ENCODE assay signal across 16 cellular contexts in the genomic region with DNA sequence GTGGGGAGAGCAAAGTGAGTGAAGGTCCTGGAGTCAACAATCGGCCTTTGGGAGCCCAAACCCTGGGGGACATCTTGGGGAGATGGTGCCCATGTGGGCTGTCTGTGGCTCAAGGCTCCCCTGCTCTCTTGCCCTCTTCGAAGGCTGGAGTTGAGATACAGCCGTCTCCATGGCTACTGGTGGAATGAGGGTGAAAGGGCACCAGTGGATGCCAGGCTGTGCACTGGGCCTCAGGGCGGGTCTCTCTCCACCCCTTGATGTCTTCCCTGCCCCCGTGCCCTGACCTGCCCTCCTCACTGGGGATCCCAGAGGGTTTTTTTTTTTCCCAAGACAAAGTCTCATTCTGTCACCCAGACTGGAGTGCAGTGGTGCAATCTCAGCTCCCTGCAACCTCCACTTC. TPM values are rescaled to one million over a fixed set of nuclear protein-coding genes. Genes with fewer than 3 reads are reported as not detected.
A peak's percentile ranks its signal among the peaks of the same experiment; 100 is the strongest.
DNase-seq lines count a peak whose midpoint lies in the region; ATAC-seq and TF ChIP-seq lines count a peak whose summit lies in the region.
"Had no signal": no experiment of that assay in that cellular context is flagged by ENCODE, and none has a peak within 500 bp of the region (broad histone marks: within the 10 kb centered on the region; RNA-seq: fewer than 3 reads in every experiment).

No MANE protein-coding gene starts in this region.

- no peak overlapping the region for H3K27ac ChIP-seq in CD4-positive, alpha-beta T cell (ENCODE audit: low read depth, low read length)
- H3K27ac ChIP-seq in hepatocyte: peak overlapping the region; percentile 95
- H3K27ac ChIP-seq: adrenal gland, KMS-11, pancreas, testis had no signal

- no peak for TF ChIP-seq CTCF in CD4-positive, alpha-beta T cell (IDR thresholded peaks at IDR 0.05)
- TF ChIP-seq CTCF in hepatocyte (IDR thresholded peaks at IDR 0.05; ENCODE audit: poor library complexity) (no peak), osteocyte (IDR thresholded peaks at IDR 0.05) (no peak)

- intact Hi-C loops in CD4-positive, alpha-beta T cell (cut with DNase I, micrococcal nuclease): loop anchor here in 1 of 2 experiments (10.0 kb wide), 2 partner anchors 197 to 807 kb away; partner anchors contain the start of gene ZNF839

- H3K27me3 ChIP-seq in CD4-positive, alpha-beta T cell (ENCODE audit: control insufficient read depth, insufficient read depth, low read length): no peaks in the 10 kb centered on the region
- H3K27me3 ChIP-seq in hepatocyte: no peaks in the 10 kb centered on the region
- H3K27me3 ChIP-seq: adrenal gland, pancreas, testis had no signal

- H3K27me3 Mint-ChIP-seq in CD4-positive, alpha-beta T cell: peaks cover 4% of the 10 kb centered on the region
- H3K27me3 Mint-ChIP-seq in osteocyte (ENCODE audit: unreplicated experiment): no peaks in the 10 kb centered on the region

- DNase-seq in CD4-positive, alpha-beta T cell: no peak
- DNase-seq in HT-29 (ENCODE audit: low spot score): peak; percentile 46
- no peak for DNase-seq in hepatocyte (ENCODE audit: low spot score)
- no peak for DNase-seq in osteocyte (ENCODE audit: extremely low spot score, unreplicated experiment)
- no peak for DNase-seq in NCI-H748 (lab: John Stamatoyannopoulos, UW; ENCODE audit: unreplicated experiment)
- no peak for DNase-seq in activated CD8-positive, alpha-beta memory T cell treated with anti-CD3 and anti-CD28 coated beads for 24 hours
- DNase-seq: activated T-cell treated with anti-CD3 and anti-CD28 coated beads, Interleukin-2, amount 50 U/mL, for 4 hours; central memory CD4-positive, alpha-beta T cell; DND-41; mesendoderm; NCI-H1092 had no signal

- POLR2A ChIA-PET in CD4-positive, alpha-beta T cell (lab: Charles Lee): interaction anchor here (0.6 kb wide), 1 partner anchor 24 kb away, joined by 3 read pairs; no protein-coding TSS in a partner anchor

- H3K4me1 Mint-ChIP-seq in CD4-positive, alpha-beta T cell (ENCODE audit: low read depth): peaks cover 22% of the 10 kb centered on the region
- H3K4me1 Mint-ChIP-seq in osteocyte (ENCODE audit: unreplicated experiment): peaks cover 11% of the 10 kb centered on the region

- no peak overlapping the region for H3K4me3 ChIP-seq in hepatocyte
- H3K4me3 ChIP-seq: adrenal gland, pancreas, testis had no signal

- peak overlapping the region; percentile 99 for H3K4me2 ChIP-seq in hepatocyte

- no peak overlapping the region for H2AFZ ChIP-seq in hepatocyte

- ATAC-seq in CD4-positive, alpha-beta T cell (ENCODE audit: poor library complexity): no peak
- no peak for ATAC-seq in GM19467 (IDR thresholded peaks at IDR 0.05; ENCODE audit: unreplicated experiment)
- ATAC-seq: activated T-cell treated with anti-CD3 and anti-CD28 coated beads, Interleukin-2, amount 50 U/mL, for 4 hours had no signal

- H3K79me2 ChIP-seq in hepatocyte: no peaks in the 10 kb centered on the region

- peaks cover 22% of the 10 kb centered on the region for H3K4me1 ChIP-seq in hepatocyte (ENCODE audit: insufficient read depth)

- H3K36me3 Mint-ChIP-seq in CD4-positive, alpha-beta T cell (ENCODE audit: low read depth): no peaks in the 10 kb centered on the region
- no peaks in the 10 kb centered on the region for H3K36me3 Mint-ChIP-seq in osteocyte (ENCODE audit: unreplicated experiment)

- no peaks in the 10 kb centered on the region for H3K9me3 ChIP-seq in CD4-positive, alpha-beta T cell (ENCODE audit: control insufficient read depth, low read length)
- H3K9me3 ChIP-seq in hepatocyte (ENCODE audit: low read depth): no peaks in the 10 kb centered on the region
- H3K9me3 ChIP-seq: adrenal gland, pancreas, testis had no signal

- H3K27ac Mint-ChIP-seq in CD4-positive, alpha-beta T cell: peak overlapping the region; percentile 27
- no peak overlapping the region for H3K27ac Mint-ChIP-seq in osteocyte (ENCODE audit: unreplicated experiment)

- H4K20me1 ChIP-seq in hepatocyte (ENCODE audit: insufficient read depth, poor library complexity, severe bottlenecking): no peaks in the 10 kb centered on the region

- H3K36me3 ChIP-seq in hepatocyte (replicated peaks; ENCODE audit: insufficient read depth, low read depth): no peaks in the 10 kb centered on the region
- H3K36me3 ChIP-seq: adrenal gland, pancreas had no signal

- CTCF ChIA-PET in CD4-positive, alpha-beta T cell (lab: Charles Lee): no interaction called here

- WGBS in hepatocyte (ENCODE audit: low lambda C conversion rate, missing lambda C conversion rate): 88% methylated on average over 5 of the region's 5 CpGs

- H3K9me2 ChIP-seq in hepatocyte (replicated peaks; ENCODE audit: insufficient read depth): no peaks in the 10 kb centered on the region

- H3K4me3 Mint-ChIP-seq in CD4-positive, alpha-beta T cell: peak overlapping the region; percentile 51
- peak overlapping the region; percentile 32 for H3K4me3 Mint-ChIP-seq in osteocyte (ENCODE audit: unreplicated experiment)

- H3K9me3 Mint-ChIP-seq in CD4-positive, alpha-beta T cell: peaks cover 2% of the 10 kb centered on the region
- no peaks in the 10 kb centered on the region for H3K9me3 Mint-ChIP-seq in osteocyte (ENCODE audit: unreplicated experiment)
- H3K9me3 Mint-ChIP-seq: activated T-cell treated with anti-CD3 and anti-CD28 coated beads, Interleukin-2, amount 50 U/mL, for 4 hours had no signal

RNA-seq across cellular contexts. Expression of gene ANKRD9, which starts 2.0 kb away (rescaled TPM):
- total RNA-seq in CD4-positive, alpha-beta T cell: 1 to 10 TPM; 4.4 to 5.5 TPM
- total RNA-seq in HT-29 (2014; rRNA removed; shearing (Covaris generic)): 40.8 and 44.0 TPM in 2 replicates
- total RNA-seq in hepatocyte: 43.8 and 46.5 TPM in 2 replicates
- 88.1 and 90.7 TPM in 2 replicates for polyA plus RNA-seq in hepatocyte
- 12.6 and 13.6 TPM in 2 replicates for total RNA-seq in osteocyte
